In the genomic region with DNA sequence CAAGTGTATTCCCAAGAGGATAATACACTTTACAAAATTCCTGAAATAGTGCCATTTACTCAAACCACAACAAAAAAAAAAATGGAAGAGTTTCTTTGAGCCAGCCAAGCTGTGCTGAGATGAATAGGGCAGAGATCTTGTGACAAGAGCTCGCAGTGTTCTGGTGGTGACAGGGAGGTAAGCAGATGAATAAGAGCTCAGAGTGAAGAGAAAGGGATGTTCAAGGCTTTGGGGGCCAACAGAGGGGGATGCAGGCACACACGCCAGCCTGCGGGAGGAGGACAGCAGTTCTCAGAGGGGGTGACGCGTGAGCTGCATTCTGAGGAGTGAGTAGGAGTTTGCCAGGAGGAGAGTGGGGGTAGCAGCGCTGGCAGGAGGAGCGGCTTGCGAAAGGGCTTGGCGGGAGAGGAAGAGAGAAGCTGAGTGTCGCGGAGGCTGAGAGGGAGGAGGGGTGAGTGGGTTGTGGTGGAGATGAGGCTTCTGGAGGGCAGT, we compare ENCODE assay signal across 1 cellular context.
TF ChIP-seq lines count a peak whose summit lies in the region.

No MANE protein-coding gene starts in this region.

TF ChIP-seq in HEK293, 187 proteins besides CTCF, POLR2A, EP300 and RAD21 (continued from another document):
- TF ChIP-seq, protein P1, sequence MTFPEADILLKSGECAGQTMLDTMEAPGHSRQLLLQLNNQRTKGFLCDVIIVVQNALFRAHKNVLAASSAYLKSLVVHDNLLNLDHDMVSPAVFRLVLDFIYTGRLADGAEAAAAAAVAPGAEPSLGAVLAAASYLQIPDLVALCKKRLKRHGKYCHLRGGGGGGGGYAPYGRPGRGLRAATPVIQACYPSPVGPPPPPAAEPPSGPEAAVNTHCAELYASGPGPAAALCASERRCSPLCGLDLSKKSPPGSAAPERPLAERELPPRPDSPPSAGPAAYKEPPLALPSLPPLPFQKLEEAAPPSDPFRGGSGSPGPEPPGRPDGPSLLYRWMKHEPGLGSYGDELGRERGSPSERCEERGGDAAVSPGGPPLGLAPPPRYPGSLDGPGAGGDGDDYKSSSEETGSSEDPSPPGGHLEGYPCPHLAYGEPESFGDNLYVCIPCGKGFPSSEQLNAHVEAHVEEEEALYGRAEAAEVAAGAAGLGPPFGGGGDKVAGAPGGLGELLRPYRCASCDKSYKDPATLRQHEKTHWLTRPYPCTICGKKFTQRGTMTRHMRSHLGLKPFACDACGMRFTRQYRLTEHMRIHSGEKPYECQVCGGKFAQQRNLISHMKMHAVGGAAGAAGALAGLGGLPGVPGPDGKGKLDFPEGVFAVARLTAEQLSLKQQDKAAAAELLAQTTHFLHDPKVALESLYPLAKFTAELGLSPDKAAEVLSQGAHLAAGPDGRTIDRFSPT (tag by site-specific recombination; IDR thresholded peaks at IDR 0.05), result no peak
- TF ChIP-seq ZNF18 (tag by site-specific recombination; IDR thresholded peaks at IDR 0.05) (no peak), ZNF785 (tag by site-specific recombination; IDR thresholded peaks at IDR 0.05) (no peak), ZSCAN23 (tag by site-specific recombination; IDR thresholded peaks at IDR 0.05) (no peak), ZNF202 (tag by site-specific recombination; IDR thresholded peaks at IDR 0.05; ENCODE audit: borderline replicate concordance) (0 out of 2 replicates have a peak, but pooled peaks have one; percentile 27), ZNF266 (tag by site-specific recombination; IDR thresholded peaks at IDR 0.05; ENCODE audit: low read depth) (no peak), HOXD13 (CRISPR knock-in tag; IDR thresholded peaks at IDR 0.05; ENCODE audit: borderline replicate concordance) (no peak), OSR2 (tag by site-specific recombination; IDR thresholded peaks at IDR 0.05) (no peak), ZSCAN30 (tag by site-specific recombination; IDR thresholded peaks at IDR 0.05) (no peak), ZNF670 (tag by site-specific recombination; IDR thresholded peaks at IDR 0.05; ENCODE audit: low read depth) (no peak), ZBTB48 (tag by site-specific recombination; IDR thresholded peaks at IDR 0.05) (no peak), ZNF404 (tag by site-specific recombination; IDR thresholded peaks at IDR 0.05) (no peak)
